ENCODE assay signal across 19 cellular contexts in genomic region chr14:91341331-91342242, GRCh38.
DNase-seq lines count a peak whose midpoint lies in the region; ATAC-seq, FAIRE-seq and TF ChIP-seq lines count a peak whose summit lies in the region.
"Had no signal": no experiment of that assay in that cellular context is flagged by ENCODE, and none has a peak within 500 bp of the region (broad histone marks: within the 10 kb centered on the region; RNA-seq: fewer than 3 reads in every experiment).

No MANE protein-coding gene starts in this region.

- H3K9me3 ChIP-seq in kidney (ENCODE audit: control insufficient read depth in 1 of 2, low read length in 2 of 2): no peaks in the 10 kb centered on the region
- H3K9me3 ChIP-seq: colonic mucosa, upper lobe of left lung had no signal

- H3K4me1 Mint-ChIP-seq in stimulated activated effector memory CD8-positive, alpha-beta T cell treated with anti-CD3 and anti-CD28 coated beads, Interleukin-12 subunit alpha, Interleukin-12 subunit beta, amount 100 ng/mL, for 72 hours: peaks cover 33% of the 10 kb centered on the region

- peak overlapping the region; percentile 4 to 53 for H3K27ac Mint-ChIP-seq in activated naive CD4-positive, alpha-beta T cell treated with anti-CD3 and anti-CD28 coated beads, Interleukin-2, amount 50 U/mL, for 72 hours
- peak overlapping the region; percentile 79 for H3K27ac Mint-ChIP-seq in stimulated activated effector memory CD8-positive, alpha-beta T cell treated with anti-CD3 and anti-CD28 coated beads, Interleukin-12 subunit alpha, Interleukin-12 subunit beta, amount 100 ng/mL, for 72 hours

- TF ChIP-seq CTCF in kidney (IDR thresholded peaks at IDR 0.05; ENCODE audit: borderline replicate concordance, extremely low read depth, insufficient read depth): no peak

- peaks cover 3 to 9% of the 10 kb centered on the region in 2 donors for H3K36me3 ChIP-seq in kidney (ENCODE audit: control insufficient read depth in 1 of 2, insufficient read depth in 2 of 2, low read length in 2 of 2)

- no peak overlapping the region for H3K9ac ChIP-seq in kidney (ENCODE audit: low read length in 2 of 2)

- peaks cover 6 to 22% of the 10 kb centered on the region in 2 donors for H3K36me3 Mint-ChIP-seq in activated naive CD4-positive, alpha-beta T cell treated with anti-CD3 and anti-CD28 coated beads, Interleukin-2, amount 50 U/mL, for 72 hours
- peaks cover 95% of the 10 kb centered on the region for H3K36me3 Mint-ChIP-seq in stimulated activated effector memory CD8-positive, alpha-beta T cell treated with anti-CD3 and anti-CD28 coated beads, Interleukin-12 subunit alpha, Interleukin-12 subunit beta, amount 100 ng/mL, for 72 hours

- no peaks in the 10 kb centered on the region for H3K4me1 ChIP-seq in kidney (ENCODE audit: control insufficient read depth in 1 of 2, insufficient read depth in 1 of 2, low read depth in 1 of 2, low read length in 2 of 2)
- H3K4me1 ChIP-seq: colonic mucosa had no signal

- ATAC-seq in activated naive CD4-positive, alpha-beta T cell treated with anti-CD3 and anti-CD28 coated beads, Interleukin-2, amount 50 U/mL, for 72 hours: no peak
- no peak for ATAC-seq in stimulated activated effector memory CD8-positive, alpha-beta T cell treated with anti-CD3 and anti-CD28 coated beads, Interleukin-12 subunit alpha, Interleukin-12 subunit beta, amount 100 ng/mL, for 72 hours
- no peak for ATAC-seq in HG02763 (IDR thresholded peaks at IDR 0.05; ENCODE audit: unreplicated experiment)
- ATAC-seq: stimulated activated memory B cell treated with anti-CD40 and anti-IgM and Interleukin-4, amounts not matched to agents 10 μg/mL and 1 μg/mL and 100 μg/mL, for 72 hours had no signal

- H3K4me3 ChIP-seq in kidney (ENCODE audit: low read length in 2 of 2): no peak overlapping the region
- H3K4me3 ChIP-seq: colonic mucosa, upper lobe of left lung had no signal

- H3K4me3 Mint-ChIP-seq in stimulated activated effector memory CD8-positive, alpha-beta T cell treated with anti-CD3 and anti-CD28 coated beads, Interleukin-12 subunit alpha, Interleukin-12 subunit beta, amount 100 ng/mL, for 72 hours: no peak overlapping the region
- H3K4me3 Mint-ChIP-seq: stimulated activated memory B cell treated with anti-CD40 and anti-IgM and Interleukin-4, amounts not matched to agents 10 μg/mL and 1 μg/mL and 100 μg/mL, for 72 hours had no signal

- no peaks in the 10 kb centered on the region for H3K9me3 Mint-ChIP-seq in activated naive CD4-positive, alpha-beta T cell treated with anti-CD3 and anti-CD28 coated beads, Interleukin-2, amount 50 U/mL, for 72 hours
- no peaks in the 10 kb centered on the region for H3K9me3 Mint-ChIP-seq in stimulated activated effector memory CD8-positive, alpha-beta T cell treated with anti-CD3 and anti-CD28 coated beads, Interleukin-12 subunit alpha, Interleukin-12 subunit beta, amount 100 ng/mL, for 72 hours
- H3K9me3 Mint-ChIP-seq: stimulated activated memory B cell treated with anti-CD40 and anti-IgM and Interleukin-4, amounts not matched to agents 10 μg/mL and 1 μg/mL and 100 μg/mL, for 72 hours had no signal

- no peak for FAIRE-seq in kidney (lab: Jason Lieb, UNC)
- FAIRE-seq: H54, keratinocyte had no signal

- no peak for DNase-seq in activated naive CD4-positive, alpha-beta T cell treated with anti-CD3 and anti-CD28 coated beads, Interleukin-2, amount 50 U/mL, for 72 hours (ENCODE audit: low spot score in 2 of 2)
- DNase-seq in activated naive CD4-positive, alpha-beta T cell treated with anti-CD3 and anti-CD28 coated beads, Interleukin-2, amount 50 U/mL, for 16 hours: no peak
- peak; percentile 6 to 42 for DNase-seq in NCI-H526 (lab: John Stamatoyannopoulos, UW)
- peak; percentile 55 for DNase-seq in kidney
- no peak for DNase-seq in stimulated activated effector memory CD8-positive, alpha-beta T cell treated with anti-CD3 and anti-CD28 coated beads, Interleukin-12 subunit alpha, Interleukin-12 subunit beta, amount 100 ng/mL, for 72 hours (ENCODE audit: low spot score in 2 of 2)
- no peak for DNase-seq in NCI-H1092 treated with DMSO at 0.1 percent for 48 hours (lab: John Stamatoyannopoulos, UW)
- DNase-seq in dermis blood vessel endothelial cell: no peak
- DNase-seq: activated effector memory CD4-positive, alpha-beta T cell treated with Interleukin-2 at 50 U/mL for 16 hours; colonic mucosa; COR-L47; EL; foreskin fibroblast; hippocampal formation; T1000; upper lobe of left lung had no signal

- H3K27ac ChIP-seq in kidney (ENCODE audit: low read depth in 2 of 2, low read length in 2 of 2): no peak overlapping the region
- H3K27ac ChIP-seq: colonic mucosa, upper lobe of left lung had no signal

- intact Hi-C loops in kidney (cut with DNase I): no loop called here

Comparison
In these comparisons a context has a peak if more than half of its experiments do, and no peak if none do; other contexts are left out.
1. DNase-seq: peak in NCI-H526 (2 of 2) and kidney (single experiment); none in activated naive CD4-positive, alpha-beta T cell treated with anti-CD3 and anti-CD28 coated beads, Interleukin-2, amount 50 U/mL, for 72 hours (0 of 2), activated naive CD4-positive, alpha-beta T cell treated with anti-CD3 and anti-CD28 coated beads, Interleukin-2, amount 50 U/mL, for 16 hours (single experiment), stimulated activated effector memory CD8-positive, alpha-beta T cell treated with anti-CD3 and anti-CD28 coated beads, Interleukin-12 subunit alpha, Interleukin-12 subunit beta, amount 100 ng/mL, for 72 hours (0 of 2), NCI-H1092 treated with DMSO at 0.1 percent for 48 hours (single experiment) and dermis blood vessel endothelial cell (single experiment).